In the genomic region with DNA sequence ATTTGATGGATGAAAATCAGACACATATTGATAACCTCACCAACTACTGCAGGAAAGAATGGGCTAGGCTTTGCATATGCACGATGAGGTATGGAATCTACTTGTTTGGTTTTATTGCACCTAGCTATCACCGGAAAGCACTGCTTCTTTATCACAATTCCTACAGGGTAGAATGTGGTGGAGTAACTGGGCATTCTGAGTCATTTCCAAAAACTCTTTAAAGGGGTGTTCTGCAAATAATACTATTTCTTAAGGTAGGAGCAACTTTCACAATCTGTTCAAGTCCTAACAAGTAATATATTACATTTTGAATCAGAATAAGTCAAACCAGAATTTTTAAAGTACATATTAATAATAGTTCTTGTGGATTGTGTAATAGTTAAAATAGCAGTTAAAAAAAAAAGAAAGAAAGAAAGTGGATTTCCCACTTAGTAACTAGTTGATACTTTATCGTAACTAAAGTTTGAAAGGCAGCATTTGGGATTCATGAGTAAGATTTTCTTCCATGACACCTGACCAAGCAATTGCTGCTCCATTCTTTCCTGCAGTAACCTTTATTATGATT, we compare ENCODE assay signal across 1 cellular context.
TF ChIP-seq lines count a peak whose summit lies in the region.

No MANE protein-coding gene starts in this region.

TF ChIP-seq in K562, 482 proteins besides CTCF, POLR2A, EP300 and RAD21 (continued from another document):
- peak; percentile 25; the same call in 1 of the 2 replicates for TF ChIP-seq TCF3 (CRISPR knock-in tag; IDR thresholded peaks at IDR 0.05)
- TF ChIP-seq L3MBTL2 (IDR thresholded peaks at IDR 0.05) = no peak
- no peak for TF ChIP-seq SMARCA4 (IDR thresholded peaks at IDR 0.05)
- TF ChIP-seq, protein P1, sequence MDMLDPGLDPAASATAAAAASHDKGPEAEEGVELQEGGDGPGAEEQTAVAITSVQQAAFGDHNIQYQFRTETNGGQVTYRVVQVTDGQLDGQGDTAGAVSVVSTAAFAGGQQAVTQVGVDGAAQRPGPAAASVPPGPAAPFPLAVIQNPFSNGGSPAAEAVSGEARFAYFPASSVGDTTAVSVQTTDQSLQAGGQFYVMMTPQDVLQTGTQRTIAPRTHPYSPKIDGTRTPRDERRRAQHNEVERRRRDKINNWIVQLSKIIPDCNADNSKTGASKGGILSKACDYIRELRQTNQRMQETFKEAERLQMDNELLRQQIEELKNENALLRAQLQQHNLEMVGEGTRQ (CRISPR knock-in tag; IDR thresholded peaks at IDR 0.05) = no peak
- TF ChIP-seq HMG20B (CRISPR knock-in tag; IDR thresholded peaks at IDR 0.05) = no peak
- no peak for TF ChIP-seq ZNF121 (CRISPR knock-in tag; conservative IDR thresholded peaks at IDR 0.05)
- TF ChIP-seq CBFA2T3 (IDR thresholded peaks at IDR 0.05) = peak; percentile 40; the same call in 1 of the 2 replicates
- no peak for TF ChIP-seq CXXC5 (CRISPR knock-in tag; IDR thresholded peaks at IDR 0.05)
- no peak for TF ChIP-seq SRSF9 (IDR thresholded peaks at IDR 0.05; ENCODE audit: borderline replicate concordance, low read depth, low read length)
- TF ChIP-seq, protein P2, sequence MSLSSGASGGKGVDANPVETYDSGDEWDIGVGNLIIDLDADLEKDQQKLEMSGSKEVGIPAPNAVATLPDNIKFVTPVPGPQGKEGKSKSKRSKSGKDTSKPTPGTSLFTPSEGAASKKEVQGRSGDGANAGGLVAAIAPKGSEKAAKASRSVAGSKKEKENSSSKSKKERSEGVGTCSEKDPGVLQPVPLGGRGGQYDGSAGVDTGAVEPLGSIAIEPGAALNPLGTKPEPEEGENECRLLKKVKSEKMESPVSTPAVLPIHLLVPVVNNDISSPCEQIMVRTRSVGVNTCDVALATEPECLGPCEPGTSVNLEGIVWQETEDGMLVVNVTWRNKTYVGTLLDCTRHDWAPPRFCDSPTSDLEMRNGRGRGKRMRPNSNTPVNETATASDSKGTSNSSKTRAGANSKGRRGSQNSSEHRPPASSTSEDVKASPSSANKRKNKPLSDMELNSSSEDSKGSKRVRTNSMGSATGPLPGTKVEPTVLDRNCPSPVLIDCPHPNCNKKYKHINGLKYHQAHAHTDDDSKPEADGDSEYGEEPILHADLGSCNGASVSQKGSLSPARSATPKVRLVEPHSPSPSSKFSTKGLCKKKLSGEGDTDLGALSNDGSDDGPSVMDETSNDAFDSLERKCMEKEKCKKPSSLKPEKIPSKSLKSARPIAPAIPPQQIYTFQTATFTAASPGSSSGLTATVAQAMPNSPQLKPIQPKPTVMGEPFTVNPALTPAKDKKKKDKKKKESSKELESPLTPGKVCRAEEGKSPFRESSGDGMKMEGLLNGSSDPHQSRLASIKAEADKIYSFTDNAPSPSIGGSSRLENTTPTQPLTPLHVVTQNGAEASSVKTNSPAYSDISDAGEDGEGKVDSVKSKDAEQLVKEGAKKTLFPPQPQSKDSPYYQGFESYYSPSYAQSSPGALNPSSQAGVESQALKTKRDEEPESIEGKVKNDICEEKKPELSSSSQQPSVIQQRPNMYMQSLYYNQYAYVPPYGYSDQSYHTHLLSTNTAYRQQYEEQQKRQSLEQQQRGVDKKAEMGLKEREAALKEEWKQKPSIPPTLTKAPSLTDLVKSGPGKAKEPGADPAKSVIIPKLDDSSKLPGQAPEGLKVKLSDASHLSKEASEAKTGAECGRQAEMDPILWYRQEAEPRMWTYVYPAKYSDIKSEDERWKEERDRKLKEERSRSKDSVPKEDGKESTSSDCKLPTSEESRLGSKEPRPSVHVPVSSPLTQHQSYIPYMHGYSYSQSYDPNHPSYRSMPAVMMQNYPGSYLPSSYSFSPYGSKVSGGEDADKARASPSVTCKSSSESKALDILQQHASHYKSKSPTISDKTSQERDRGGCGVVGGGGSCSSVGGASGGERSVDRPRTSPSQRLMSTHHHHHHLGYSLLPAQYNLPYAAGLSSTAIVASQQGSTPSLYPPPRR (CRISPR knock-in tag; IDR thresholded peaks at IDR 0.05; ENCODE audit: borderline replicate concordance) = no peak
- TF ChIP-seq, protein P3, sequence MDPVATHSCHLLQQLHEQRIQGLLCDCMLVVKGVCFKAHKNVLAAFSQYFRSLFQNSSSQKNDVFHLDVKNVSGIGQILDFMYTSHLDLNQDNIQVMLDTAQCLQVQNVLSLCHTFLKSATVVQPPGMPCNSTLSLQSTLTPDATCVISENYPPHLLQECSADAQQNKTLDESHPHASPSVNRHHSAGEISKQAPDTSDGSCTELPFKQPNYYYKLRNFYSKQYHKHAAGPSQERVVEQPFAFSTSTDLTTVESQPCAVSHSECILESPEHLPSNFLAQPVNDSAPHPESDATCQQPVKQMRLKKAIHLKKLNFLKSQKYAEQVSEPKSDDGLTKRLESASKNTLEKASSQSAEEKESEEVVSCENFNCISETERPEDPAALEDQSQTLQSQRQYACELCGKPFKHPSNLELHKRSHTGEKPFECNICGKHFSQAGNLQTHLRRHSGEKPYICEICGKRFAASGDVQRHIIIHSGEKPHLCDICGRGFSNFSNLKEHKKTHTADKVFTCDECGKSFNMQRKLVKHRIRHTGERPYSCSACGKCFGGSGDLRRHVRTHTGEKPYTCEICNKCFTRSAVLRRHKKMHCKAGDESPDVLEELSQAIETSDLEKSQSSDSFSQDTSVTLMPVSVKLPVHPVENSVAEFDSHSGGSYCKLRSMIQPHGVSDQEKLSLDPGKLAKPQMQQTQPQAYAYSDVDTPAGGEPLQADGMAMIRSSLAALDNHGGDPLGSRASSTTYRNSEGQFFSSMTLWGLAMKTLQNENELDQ (CRISPR knock-in tag; IDR thresholded peaks at IDR 0.05; ENCODE audit: borderline replicate concordance) = no peak
- TF ChIP-seq, protein P4, sequence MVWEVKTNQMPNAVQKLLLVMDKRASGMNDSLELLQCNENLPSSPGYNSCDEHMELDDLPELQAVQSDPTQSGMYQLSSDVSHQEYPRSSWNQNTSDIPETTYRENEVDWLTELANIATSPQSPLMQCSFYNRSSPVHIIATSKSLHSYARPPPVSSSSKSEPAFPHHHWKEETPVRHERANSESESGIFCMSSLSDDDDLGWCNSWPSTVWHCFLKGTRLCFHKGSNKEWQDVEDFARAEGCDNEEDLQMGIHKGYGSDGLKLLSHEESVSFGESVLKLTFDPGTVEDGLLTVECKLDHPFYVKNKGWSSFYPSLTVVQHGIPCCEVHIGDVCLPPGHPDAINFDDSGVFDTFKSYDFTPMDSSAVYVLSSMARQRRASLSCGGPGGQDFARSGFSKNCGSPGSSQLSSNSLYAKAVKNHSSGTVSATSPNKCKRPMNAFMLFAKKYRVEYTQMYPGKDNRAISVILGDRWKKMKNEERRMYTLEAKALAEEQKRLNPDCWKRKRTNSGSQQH (CRISPR knock-in tag; IDR thresholded peaks at IDR 0.05) = no peak
- TF ChIP-seq, protein P5, sequence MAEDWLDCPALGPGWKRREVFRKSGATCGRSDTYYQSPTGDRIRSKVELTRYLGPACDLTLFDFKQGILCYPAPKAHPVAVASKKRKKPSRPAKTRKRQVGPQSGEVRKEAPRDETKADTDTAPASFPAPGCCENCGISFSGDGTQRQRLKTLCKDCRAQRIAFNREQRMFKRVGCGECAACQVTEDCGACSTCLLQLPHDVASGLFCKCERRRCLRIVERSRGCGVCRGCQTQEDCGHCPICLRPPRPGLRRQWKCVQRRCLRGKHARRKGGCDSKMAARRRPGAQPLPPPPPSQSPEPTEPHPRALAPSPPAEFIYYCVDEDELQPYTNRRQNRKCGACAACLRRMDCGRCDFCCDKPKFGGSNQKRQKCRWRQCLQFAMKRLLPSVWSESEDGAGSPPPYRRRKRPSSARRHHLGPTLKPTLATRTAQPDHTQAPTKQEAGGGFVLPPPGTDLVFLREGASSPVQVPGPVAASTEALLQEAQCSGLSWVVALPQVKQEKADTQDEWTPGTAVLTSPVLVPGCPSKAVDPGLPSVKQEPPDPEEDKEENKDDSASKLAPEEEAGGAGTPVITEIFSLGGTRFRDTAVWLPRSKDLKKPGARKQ (CRISPR knock-in tag; IDR thresholded peaks at IDR 0.05) = no peak
- TF ChIP-seq RBM34 (IDR thresholded peaks at IDR 0.05; ENCODE audit: borderline replicate concordance, insufficient read depth, low read length) = no peak
- TF ChIP-seq C11orf30 (IDR thresholded peaks at IDR 0.05; ENCODE audit: low read depth) = no peak
- TF ChIP-seq HDAC1 (IDR thresholded peaks at IDR 0.05) = no peak
- TF ChIP-seq HNRNPK (IDR thresholded peaks at IDR 0.05; ENCODE audit: low read depth, low read length, poor library complexity, severe bottlenecking) = no peak
- 0 out of 2 replicates have a peak, but pooled peaks have one; percentile 10 for TF ChIP-seq ARID1B (IDR thresholded peaks at IDR 0.05)
- TF ChIP-seq, protein P6, sequence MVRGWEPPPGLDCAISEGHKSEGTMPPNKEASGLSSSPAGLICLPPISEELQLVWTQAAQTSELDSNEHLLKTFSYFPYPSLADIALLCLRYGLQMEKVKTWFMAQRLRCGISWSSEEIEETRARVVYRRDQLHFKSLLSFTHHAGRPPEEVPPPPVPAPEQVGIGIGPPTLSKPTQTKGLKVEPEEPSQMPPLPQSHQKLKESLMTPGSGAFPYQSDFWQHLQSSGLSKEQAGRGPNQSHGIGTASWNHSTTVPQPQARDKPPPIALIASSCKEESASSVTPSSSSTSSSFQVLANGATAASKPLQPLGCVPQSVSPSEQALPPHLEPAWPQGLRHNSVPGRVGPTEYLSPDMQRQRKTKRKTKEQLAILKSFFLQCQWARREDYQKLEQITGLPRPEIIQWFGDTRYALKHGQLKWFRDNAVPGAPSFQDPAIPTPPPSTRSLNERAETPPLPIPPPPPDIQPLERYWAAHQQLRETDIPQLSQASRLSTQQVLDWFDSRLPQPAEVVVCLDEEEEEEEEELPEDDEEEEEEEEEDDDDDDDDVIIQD (CRISPR knock-in tag; IDR thresholded peaks at IDR 0.05) = no peak
- TF ChIP-seq, protein P7, sequence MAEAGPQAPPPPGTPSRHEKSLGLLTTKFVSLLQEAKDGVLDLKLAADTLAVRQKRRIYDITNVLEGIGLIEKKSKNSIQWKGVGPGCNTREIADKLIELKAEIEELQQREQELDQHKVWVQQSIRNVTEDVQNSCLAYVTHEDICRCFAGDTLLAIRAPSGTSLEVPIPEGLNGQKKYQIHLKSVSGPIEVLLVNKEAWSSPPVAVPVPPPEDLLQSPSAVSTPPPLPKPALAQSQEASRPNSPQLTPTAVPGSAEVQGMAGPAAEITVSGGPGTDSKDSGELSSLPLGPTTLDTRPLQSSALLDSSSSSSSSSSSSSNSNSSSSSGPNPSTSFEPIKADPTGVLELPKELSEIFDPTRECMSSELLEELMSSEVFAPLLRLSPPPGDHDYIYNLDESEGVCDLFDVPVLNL (CRISPR knock-in tag; IDR thresholded peaks at IDR 0.05; ENCODE audit: low read depth) = no peak
